Comparison of ENCODE assay signal across 21 cellular contexts in genomic region chr2:204870053-204870452, GRCh38.
"Had no signal": no experiment of that assay in that cellular context is flagged by ENCODE, and none has a peak within 500 bp of the region (broad histone marks: within the 10 kb centered on the region; RNA-seq: fewer than 3 reads in every experiment).

No MANE protein-coding gene starts in this region.

- H3K27ac ChIP-seq: dorsolateral prefrontal cortex, heart right ventricle, neutrophil, skin epidermis, stomach, thoracic aorta, transverse colon had no signal

- ATAC-seq: esophagus mucosa, heart right ventricle, left lobe of liver had no signal

- H3K9me3 ChIP-seq: neutrophil, sigmoid colon, thoracic aorta, transverse colon had no signal

- FAIRE-seq: islet of Langerhans had no signal

- DNase-seq: cortex of kidney; dorsolateral prefrontal cortex; effector CD8-positive, alpha-beta T cell; heart right ventricle; hypothalamus; kidney glomerular epithelial cell; mammary epithelial cell; posterior cingulate gyrus; sigmoid colon; stimulated activated CD4-positive, alpha-beta T cell treated with anti-CD3 and anti-CD28 coated beads, Interleukin-2, amount 100 ng/mL, for 24 hours; stimulated activated CD4-positive, alpha-beta T cell treated with anti-CD3 and anti-CD28 coated beads, Interleukin-4, amount 100 ng/mL, for 4 hours; stimulated activated naive CD4-positive, alpha-beta T cell; stomach; substantia nigra; transverse colon had no signal

- H3K36me3 ChIP-seq: heart right ventricle, neutrophil, sigmoid colon, stomach, thoracic aorta, transverse colon had no signal

- H3K27me3 ChIP-seq: dorsolateral prefrontal cortex, heart right ventricle, neutrophil, sigmoid colon, stomach, transverse colon had no signal

- H3K4me3 ChIP-seq: dorsolateral prefrontal cortex, heart right ventricle, sigmoid colon, skin epidermis, stomach, thoracic aorta, transverse colon had no signal
